Comparison of ENCODE assay signal across 8 cellular contexts in the genomic region with DNA sequence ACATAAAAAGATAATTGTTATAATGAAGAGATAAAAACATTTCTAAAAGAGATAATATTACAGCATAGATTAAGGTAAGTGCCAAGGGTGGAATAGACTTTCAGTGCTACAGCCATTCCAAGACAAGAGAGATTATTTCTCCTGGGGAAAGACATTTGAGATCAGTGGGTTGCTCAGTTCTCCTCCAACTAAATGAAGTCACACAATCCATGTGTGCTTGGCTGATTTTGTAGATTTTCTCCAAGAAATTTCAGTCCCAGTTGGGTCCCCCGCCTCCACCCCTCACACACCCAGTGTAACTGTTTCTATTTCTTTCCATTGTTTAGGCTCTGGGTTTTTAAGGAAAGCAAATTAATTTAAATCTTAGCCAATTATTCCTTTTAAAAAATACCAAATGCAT. TPM values are rescaled to one million over a fixed set of nuclear protein-coding genes. Genes with fewer than 3 reads are reported as not detected.
DNase-seq lines count a peak whose midpoint lies in the region; ATAC-seq, FAIRE-seq and TF ChIP-seq lines count a peak whose summit lies in the region.
"Not testable (repeated sequence)": the region's sequence is repeated elsewhere in the genome, so short reads cannot be mapped to it uniquely, and the experiment has no call there.

No MANE protein-coding gene starts in this region.

- H3K4me3 ChIP-seq in BLaER1; CD8-positive, alpha-beta T cell (ENCODE audit: low read depth, low read length): not testable (repeated sequence)

- DNase-seq in CD8-positive, alpha-beta T cell; T-helper 2 cell treated with Interferon-gamma antibody and Interleukin-4, amounts not matched to agents 5 μg/mL and 100 μg/mL, for 36 hours (ENCODE audit: low spot score); activated CD8-positive, alpha-beta T cell treated with anti-CD3 and anti-CD28 coated beads for 36 hours; activated naive CD4-positive, alpha-beta T cell treated with anti-CD3 and anti-CD28 coated beads for 36 hours; activated naive CD8-positive, alpha-beta T cell treated with anti-CD3 and anti-CD28 coated beads, Interleukin-2, amount 10 ng/mL, durations not matched to agents 7 days and 5 days: not testable (repeated sequence)
- peak in 1 of 2 donors; percentile 12 for DNase-seq in stimulated activated effector memory CD8-positive, alpha-beta T cell treated with anti-CD3 and anti-CD28 coated beads, Interleukin-12 subunit alpha, Interleukin-12 subunit beta, amount 100 ng/mL, for 72 hours (ENCODE audit: low spot score in 2 of 2)

- POLR2A ChIA-PET in CD8-positive, alpha-beta T cell (lab: Charles Lee) = interaction anchor here (1.8 kb wide), 1 partner anchor 50 kb away, joined by 6 read pairs; the partner anchor contains the start of gene KIF2A
- POLR2A ChIA-PET in activated CD8-positive, alpha-beta T cell treated with anti-CD3 and anti-CD28 coated beads for 36 hours (lab: Charles Lee) = interaction anchor here (1.9 to 2.3 kb wide), 2 partner anchors 13 to 30 kb away, joined by 5 to 7 read pairs; no protein-coding TSS in a partner anchor
- POLR2A ChIA-PET in activated naive CD8-positive, alpha-beta T cell treated with anti-CD3 and anti-CD28 coated beads, Interleukin-2, amount 10 ng/mL, durations not matched to agents 7 days and 5 days (lab: Charles Lee) = interaction anchor here (1.4 kb wide), 1 partner anchor 30 kb away, joined by 3 read pairs; no protein-coding TSS in a partner anchor

- H3K27ac Mint-ChIP-seq in CD8-positive, alpha-beta T cell = peak overlapping the region; percentile 98
- H3K27ac Mint-ChIP-seq in T-helper 2 cell treated with Interferon-gamma antibody and Interleukin-4, amounts not matched to agents 5 μg/mL and 100 μg/mL, for 36 hours = peak overlapping the region; percentile 63
- H3K27ac Mint-ChIP-seq in activated CD8-positive, alpha-beta T cell treated with anti-CD3 and anti-CD28 coated beads for 36 hours = peak overlapping the region; percentile 88
- H3K27ac Mint-ChIP-seq in activated naive CD4-positive, alpha-beta T cell treated with anti-CD3 and anti-CD28 coated beads for 36 hours = peak overlapping the region; percentile 64
- H3K27ac Mint-ChIP-seq in activated naive CD8-positive, alpha-beta T cell treated with anti-CD3 and anti-CD28 coated beads, Interleukin-2, amount 10 ng/mL, durations not matched to agents 7 days and 5 days = peak overlapping the region; percentile 81
- H3K27ac Mint-ChIP-seq in stimulated activated effector memory CD8-positive, alpha-beta T cell treated with anti-CD3 and anti-CD28 coated beads, Interleukin-12 subunit alpha, Interleukin-12 subunit beta, amount 100 ng/mL, for 72 hours = peak overlapping the region; percentile 65

- CTCF ChIA-PET in CD8-positive, alpha-beta T cell (lab: Charles Lee) = interaction anchor here (1.2 kb wide), 1 partner anchor 97 kb away, joined by 3 read pairs; no protein-coding TSS in a partner anchor
- CTCF ChIA-PET in activated CD8-positive, alpha-beta T cell treated with anti-CD3 and anti-CD28 coated beads for 36 hours (lab: Charles Lee); activated naive CD4-positive, alpha-beta T cell treated with anti-CD3 and anti-CD28 coated beads for 36 hours (lab: Charles Lee): not testable (repeated sequence)

- not testable (repeated sequence) for H3K36me3 ChIP-seq in BLaER1; CD8-positive, alpha-beta T cell (ENCODE audit: insufficient read depth, low read length)

- not testable (repeated sequence) for H3K9ac ChIP-seq in BLaER1

- not testable (repeated sequence) for H3K4me3 Mint-ChIP-seq in CD8-positive, alpha-beta T cell; activated CD8-positive, alpha-beta T cell treated with anti-CD3 and anti-CD28 coated beads for 36 hours; activated naive CD4-positive, alpha-beta T cell treated with anti-CD3 and anti-CD28 coated beads for 36 hours; stimulated activated effector memory CD8-positive, alpha-beta T cell treated with anti-CD3 and anti-CD28 coated beads, Interleukin-12 subunit alpha, Interleukin-12 subunit beta, amount 100 ng/mL, for 72 hours
- H3K4me3 Mint-ChIP-seq in T-helper 2 cell treated with Interferon-gamma antibody and Interleukin-4, amounts not matched to agents 5 μg/mL and 100 μg/mL, for 36 hours = peak overlapping the region; percentile 9
- peak overlapping the region; percentile 13 for H3K4me3 Mint-ChIP-seq in activated naive CD8-positive, alpha-beta T cell treated with anti-CD3 and anti-CD28 coated beads, Interleukin-2, amount 10 ng/mL, durations not matched to agents 7 days and 5 days

- peaks cover 46% of the 10 kb centered on the region for H3K4me1 ChIP-seq in BLaER1
- peaks cover 49% of the 10 kb centered on the region for H3K4me1 ChIP-seq in CD8-positive, alpha-beta T cell (ENCODE audit: insufficient read depth, low read length)

- H3K4me2 ChIP-seq in BLaER1 = peak overlapping the region; percentile 77; the same call in 1 of the 2 replicates

- not testable (repeated sequence) for H3K9me3 ChIP-seq in BLaER1; CD8-positive, alpha-beta T cell (ENCODE audit: low read length)

- H3K27me3 Mint-ChIP-seq in CD8-positive, alpha-beta T cell (ENCODE audit: low read depth); T-helper 2 cell treated with Interferon-gamma antibody and Interleukin-4, amounts not matched to agents 5 μg/mL and 100 μg/mL, for 36 hours (ENCODE audit: low read depth); activated CD8-positive, alpha-beta T cell treated with anti-CD3 and anti-CD28 coated beads for 36 hours; activated naive CD4-positive, alpha-beta T cell treated with anti-CD3 and anti-CD28 coated beads for 36 hours (ENCODE audit: low read depth); activated naive CD8-positive, alpha-beta T cell treated with anti-CD3 and anti-CD28 coated beads, Interleukin-2, amount 10 ng/mL, durations not matched to agents 7 days and 5 days: not testable (repeated sequence)

- not testable (repeated sequence) for H3K27me3 ChIP-seq in BLaER1; CD8-positive, alpha-beta T cell (ENCODE audit: insufficient read depth, low read length)

- peak; percentile 50 for FAIRE-seq in endometrium (lab: Jason Lieb, UNC)

- not testable (repeated sequence) for TF ChIP-seq CTCF in CD8-positive, alpha-beta T cell (IDR thresholded peaks at IDR 0.05); activated CD8-positive, alpha-beta T cell treated with anti-CD3 and anti-CD28 coated beads for 36 hours (IDR thresholded peaks at IDR 0.05)

- intact Hi-C loops in CD8-positive, alpha-beta T cell (cut with DNase I, micrococcal nuclease) = loop anchor here in 1 of 2 experiments (5.0 kb wide), 1 partner anchor 52 kb away; the partner anchor contains the start of gene KIF2A
- intact Hi-C loops in activated CD8-positive, alpha-beta T cell treated with anti-CD3 and anti-CD28 coated beads for 36 hours (cut with micrococcal nuclease) = loop anchor here (5.0 kb wide), 1 partner anchor 52 kb away; the partner anchor contains the start of gene KIF2A
- intact Hi-C loops in activated naive CD4-positive, alpha-beta T cell treated with anti-CD3 and anti-CD28 coated beads for 36 hours (cut with micrococcal nuclease) = loop anchor here (5.0 kb wide), 1 partner anchor 923 kb away; the partner anchor contains the start of gene ZSWIM6

- not testable (repeated sequence) for H3K36me3 Mint-ChIP-seq in CD8-positive, alpha-beta T cell; activated naive CD4-positive, alpha-beta T cell treated with anti-CD3 and anti-CD28 coated beads for 36 hours (ENCODE audit: low read depth); stimulated activated effector memory CD8-positive, alpha-beta T cell treated with anti-CD3 and anti-CD28 coated beads, Interleukin-12 subunit alpha, Interleukin-12 subunit beta, amount 100 ng/mL, for 72 hours
- peaks cover 23% of the 10 kb centered on the region for H3K36me3 Mint-ChIP-seq in T-helper 2 cell treated with Interferon-gamma antibody and Interleukin-4, amounts not matched to agents 5 μg/mL and 100 μg/mL, for 36 hours (ENCODE audit: low read depth)
- H3K36me3 Mint-ChIP-seq in activated CD8-positive, alpha-beta T cell treated with anti-CD3 and anti-CD28 coated beads for 36 hours (ENCODE audit: low read depth) = peaks cover 33% of the 10 kb centered on the region
- peaks cover 34% of the 10 kb centered on the region for H3K36me3 Mint-ChIP-seq in activated naive CD8-positive, alpha-beta T cell treated with anti-CD3 and anti-CD28 coated beads, Interleukin-2, amount 10 ng/mL, durations not matched to agents 7 days and 5 days

- H4K20me1 ChIP-seq in BLaER1 = not testable (repeated sequence)

- ATAC-seq in CD8-positive, alpha-beta T cell; activated CD8-positive, alpha-beta T cell treated with anti-CD3 and anti-CD28 coated beads for 36 hours; activated naive CD8-positive, alpha-beta T cell treated with anti-CD3 and anti-CD28 coated beads, Interleukin-2, amount 10 ng/mL, durations not matched to agents 7 days and 5 days (ENCODE audit: low read depth); stimulated activated effector memory CD8-positive, alpha-beta T cell treated with anti-CD3 and anti-CD28 coated beads, Interleukin-12 subunit alpha, Interleukin-12 subunit beta, amount 100 ng/mL, for 72 hours: not testable (repeated sequence)

- H3K4me1 Mint-ChIP-seq in CD8-positive, alpha-beta T cell (ENCODE audit: low read depth) = peaks cover 70% of the 10 kb centered on the region
- peaks cover 51% of the 10 kb centered on the region for H3K4me1 Mint-ChIP-seq in T-helper 2 cell treated with Interferon-gamma antibody and Interleukin-4, amounts not matched to agents 5 μg/mL and 100 μg/mL, for 36 hours (ENCODE audit: low read depth)
- H3K4me1 Mint-ChIP-seq in activated CD8-positive, alpha-beta T cell treated with anti-CD3 and anti-CD28 coated beads for 36 hours (ENCODE audit: low read depth) = peaks cover 77% of the 10 kb centered on the region
- H3K4me1 Mint-ChIP-seq in activated naive CD4-positive, alpha-beta T cell treated with anti-CD3 and anti-CD28 coated beads for 36 hours (ENCODE audit: low read depth) = peaks cover 64% of the 10 kb centered on the region
- peaks cover 33% of the 10 kb centered on the region for H3K4me1 Mint-ChIP-seq in activated naive CD8-positive, alpha-beta T cell treated with anti-CD3 and anti-CD28 coated beads, Interleukin-2, amount 10 ng/mL, durations not matched to agents 7 days and 5 days
- peaks cover 39% of the 10 kb centered on the region for H3K4me1 Mint-ChIP-seq in stimulated activated effector memory CD8-positive, alpha-beta T cell treated with anti-CD3 and anti-CD28 coated beads, Interleukin-12 subunit alpha, Interleukin-12 subunit beta, amount 100 ng/mL, for 72 hours

- H3K9me3 Mint-ChIP-seq in CD8-positive, alpha-beta T cell; activated naive CD4-positive, alpha-beta T cell treated with anti-CD3 and anti-CD28 coated beads for 36 hours: not testable (repeated sequence)
- peaks cover 21% of the 10 kb centered on the region for H3K9me3 Mint-ChIP-seq in T-helper 2 cell treated with Interferon-gamma antibody and Interleukin-4, amounts not matched to agents 5 μg/mL and 100 μg/mL, for 36 hours
- peaks cover 16% of the 10 kb centered on the region for H3K9me3 Mint-ChIP-seq in activated CD8-positive, alpha-beta T cell treated with anti-CD3 and anti-CD28 coated beads for 36 hours
- H3K9me3 Mint-ChIP-seq in activated naive CD8-positive, alpha-beta T cell treated with anti-CD3 and anti-CD28 coated beads, Interleukin-2, amount 10 ng/mL, durations not matched to agents 7 days and 5 days = peaks cover 17% of the 10 kb centered on the region
- H3K9me3 Mint-ChIP-seq in stimulated activated effector memory CD8-positive, alpha-beta T cell treated with anti-CD3 and anti-CD28 coated beads, Interleukin-12 subunit alpha, Interleukin-12 subunit beta, amount 100 ng/mL, for 72 hours = peaks cover 11% of the 10 kb centered on the region

- not testable (repeated sequence) for H3K27ac ChIP-seq in BLaER1
- peak overlapping the region; percentile 60 for H3K27ac ChIP-seq in CD8-positive, alpha-beta T cell (ENCODE audit: low read depth, low read length)

RNA-seq across cellular contexts. Expression of gene KIF2A, which starts 50.5 kb away (rescaled TPM):
- 10 to 100 TPM; 93.1 to 98.3 TPM for total RNA-seq in CD8-positive, alpha-beta T cell
- total RNA-seq in activated CD8-positive, alpha-beta T cell treated with anti-CD3 and anti-CD28 coated beads for 36 hours = 100 to 1,000 TPM; 251 to 257 TPM
- 100 to 1,000 TPM; 101 to 117 TPM for total RNA-seq in activated naive CD4-positive, alpha-beta T cell treated with anti-CD3 and anti-CD28 coated beads for 36 hours
- total RNA-seq in activated naive CD8-positive, alpha-beta T cell treated with anti-CD3 and anti-CD28 coated beads, Interleukin-2, amount 10 ng/mL, durations not matched to agents 7 days and 5 days = 100 to 1,000 TPM; 161 to 171 TPM
